In the genomic region with DNA sequence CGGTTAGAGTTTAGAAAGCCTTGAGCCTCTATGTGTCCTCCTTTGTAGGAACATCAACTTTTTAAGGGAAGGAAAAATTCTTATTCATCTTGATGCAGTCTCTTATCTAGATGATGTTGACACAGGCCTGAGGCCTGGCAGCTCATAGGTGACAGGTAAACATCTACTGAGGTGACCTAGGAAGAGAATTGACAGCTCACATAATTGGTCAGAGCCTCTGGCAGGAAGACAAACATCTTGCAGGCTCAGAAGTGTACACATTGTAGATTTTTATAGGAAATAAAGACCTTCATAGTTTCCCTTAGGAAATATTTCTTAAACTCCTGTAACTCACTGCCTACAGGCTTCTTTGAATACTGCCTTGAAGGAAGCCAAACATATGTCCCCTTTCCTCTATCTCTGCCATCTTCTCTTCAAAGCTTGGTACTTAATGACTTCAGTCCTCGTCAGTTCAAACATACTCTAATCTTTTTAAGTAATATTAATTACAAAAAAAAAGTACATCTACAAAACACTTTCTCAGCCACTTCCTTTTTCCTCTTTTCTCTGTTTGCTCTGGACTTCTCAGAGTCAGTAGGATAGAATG, we compare ENCODE assay signal across 22 cellular contexts.
DNase-seq lines count a peak whose midpoint lies in the region; ATAC-seq and TF ChIP-seq lines count a peak whose summit lies in the region.
"Had no signal": no experiment of that assay in that cellular context is flagged by ENCODE, and none has a peak within 500 bp of the region (broad histone marks: within the 10 kb centered on the region; RNA-seq: fewer than 3 reads in every experiment).

No MANE protein-coding gene starts in this region.

- DNase-seq in NCI-H510A treated with DMSO at 0.1 percent for 48 hours (lab: John Stamatoyannopoulos, UW) (peak; percentile 26), NCI-H510A (lab: John Stamatoyannopoulos, UW) (no peak), NCI-H146 (lab: John Stamatoyannopoulos, UW) (peak; percentile 67), endodermal cell (no peak), mucosa of descending colon (peak in 1 of 3 donors; percentile 21), NCI-H1436 (lab: John Stamatoyannopoulos, UW) (no peak), erythroblast (lab: John Stamatoyannopoulos, UW) (no peak)
- DNase-seq: 8988T; Calu3; CD8-positive, alpha-beta T cell; DMS79; GM23248; H9; HFFc6; KBM-7; NCI-H1092 treated with DMSO at 0.1 percent for 48 hours; NCI-H1694 treated with DMSO at 0.1 percent for 48 hours; NCI-H2081 treated with DMSO at 0.1 percent for 48 hours; NCI-H446; NCI-H748 treated with DMSO at 0.1 percent for 48 hours had no signal

- no peak overlapping the region for H3K9ac ChIP-seq in endodermal cell (ENCODE audit: extremely low read depth, low read length, poor library complexity, severe bottlenecking)
- H3K9ac ChIP-seq: BLaER1 treated with 17β-estradiol and CSF1 and Interleukin-3, amounts not matched to agents 10 nM and 100 nM; GM23248 had no signal

- WGBS in endodermal cell (ENCODE audit: insufficient coverage in 1 of 2, insufficient read length in 1 of 2), 2 experiments = 75% methylated on average over 2 of the region's 2 CpGs; no CpG with 5 or more reads in 1 of the 2 experiments

- no peak for TF ChIP-seq POLR2A in erythroblast (IDR thresholded peaks at IDR 0.05; ENCODE audit: low read length)

- H3K9me3 ChIP-seq in endodermal cell (ENCODE audit: control insufficient read depth, low read length) (peaks cover 8% of the 10 kb centered on the region), mucosa of descending colon (no peaks in the 10 kb centered on the region)
- H3K9me3 ChIP-seq: BLaER1 treated with 17β-estradiol and CSF1 and Interleukin-3, amounts not matched to agents 10 nM and 100 nM had no signal

- H3K4me3 ChIP-seq in endodermal cell (ENCODE audit: low read length) (peak overlapping the region; percentile 21), mucosa of descending colon (no peak overlapping the region)
- H3K4me3 ChIP-seq: BLaER1 treated with 17β-estradiol and CSF1 and Interleukin-3, amounts not matched to agents 10 nM and 100 nM; GM23248 had no signal

- peaks cover 3% of the 10 kb centered on the region for H3K36me3 Mint-ChIP-seq in endodermal cell (ENCODE audit: low read depth)
- H3K36me3 Mint-ChIP-seq: CD8-positive, alpha-beta T cell had no signal

- ATAC-seq in mucosa of descending colon (peak; percentile 82), GM21423 (IDR thresholded peaks at IDR 0.05; ENCODE audit: unreplicated experiment) (no peak)
- ATAC-seq: CD8-positive, alpha-beta T cell had no signal

- H3K27ac Mint-ChIP-seq in endodermal cell = no peak overlapping the region
- H3K27ac Mint-ChIP-seq: CD8-positive, alpha-beta T cell; H9; HFFc6 had no signal

- peaks cover 34% of the 10 kb centered on the region for H3K27me3 Mint-ChIP-seq in endodermal cell (ENCODE audit: insufficient read depth)

- peaks cover 20% of the 10 kb centered on the region for H3K4me1 Mint-ChIP-seq in endodermal cell
- H3K4me1 Mint-ChIP-seq: H9 had no signal

- H3K36me3 ChIP-seq in endodermal cell (ENCODE audit: control insufficient read depth, insufficient read depth, low read length) (no peaks in the 10 kb centered on the region), mucosa of descending colon (ENCODE audit: low read depth) (no peaks in the 10 kb centered on the region)
- H3K36me3 ChIP-seq: BLaER1 treated with 17β-estradiol and CSF1 and Interleukin-3, amounts not matched to agents 10 nM and 100 nM had no signal

- intact Hi-C loops in mucosa of descending colon (cut with DNase I, micrococcal nuclease) = no loop called here

- TF ChIP-seq CTCF in endodermal cell (conservative IDR thresholded peaks at IDR 0.05) = no peak
- no peak for TF ChIP-seq CTCF in mucosa of descending colon (IDR thresholded peaks at IDR 0.05)

- peaks cover 4% of the 10 kb centered on the region for H3K27me3 ChIP-seq in endodermal cell (ENCODE audit: control insufficient read depth, insufficient read depth, low read length, poor library complexity, severe bottlenecking)
- H3K27me3 ChIP-seq: BLaER1 treated with 17β-estradiol and CSF1 and Interleukin-3, amounts not matched to agents 10 nM and 100 nM had no signal

- no peak overlapping the region for H3K4me3 Mint-ChIP-seq in endodermal cell
- H3K4me3 Mint-ChIP-seq: CD8-positive, alpha-beta T cell; H9; HFFc6 had no signal

- H3K9me3 Mint-ChIP-seq in endodermal cell = peaks cover 7% of the 10 kb centered on the region
- H3K9me3 Mint-ChIP-seq: CD8-positive, alpha-beta T cell had no signal

- peaks cover 5% of the 10 kb centered on the region for H3K4me1 ChIP-seq in endodermal cell (ENCODE audit: control insufficient read depth, insufficient read depth, low read length)
- H3K4me1 ChIP-seq in mucosa of descending colon (ENCODE audit: low read depth) = no peaks in the 10 kb centered on the region
- H3K4me1 ChIP-seq: BLaER1 treated with 17β-estradiol and CSF1 and Interleukin-3, amounts not matched to agents 10 nM and 100 nM had no signal

- no peak overlapping the region for H3K27ac ChIP-seq in endodermal cell (ENCODE audit: low read depth, low read length)
- H3K27ac ChIP-seq: BLaER1 treated with 17β-estradiol and CSF1 and Interleukin-3, amounts not matched to agents 10 nM and 100 nM; GM23248 had no signal

Comparison
In these comparisons a context has a peak if more than half of its experiments do, and no peak if none do; other contexts are left out.
1. DNase-seq: peak in NCI-H510A treated with DMSO at 0.1 percent for 48 hours (single experiment) and NCI-H146 (single experiment); none in NCI-H510A (single experiment), endodermal cell (single experiment), NCI-H1436 (single experiment) and erythroblast (0 of 2).